Comparison of ENCODE assay signal across 1 cellular context in genomic region chr3:195269375-195270078, GRCh38.
TF ChIP-seq lines count a peak whose summit lies in the region.

No MANE protein-coding gene starts in this region.

TF ChIP-seq in K562, 482 proteins besides CTCF, POLR2A, EP300 and RAD21 (continued from another document and continues in another):
- 0 out of 2 replicates have a peak, but pooled peaks have one; percentile 59 for TF ChIP-seq RREB1 (CRISPR knock-in tag; IDR thresholded peaks at IDR 0.05)
- no peak for TF ChIP-seq KLF10 (CRISPR knock-in tag; IDR thresholded peaks at IDR 0.05)
- TF ChIP-seq HDAC2 (IDR thresholded peaks at IDR 0.05), result 0 out of 2 replicates have a peak, but pooled peaks have one; percentile 29
- TF ChIP-seq ZKSCAN3 (CRISPR knock-in tag; IDR thresholded peaks at IDR 0.05), result peak; percentile 94
- no peak for TF ChIP-seq MAFG (tag; conservative IDR thresholded peaks at IDR 0.05)
- no peak for TF ChIP-seq ZBTB40 (IDR thresholded peaks at IDR 0.05)
- 0 out of 2 replicates have a peak, but pooled peaks have one; percentile 41 for TF ChIP-seq ZBTB40 (CRISPR knock-in tag; IDR thresholded peaks at IDR 0.05)
- peak; percentile 90; the same call in 1 of the 2 replicates for TF ChIP-seq SPI1 (IDR thresholded peaks at IDR 0.05; ENCODE audit: borderline replicate concordance, low read depth, low read length)
- no peak for TF ChIP-seq ZNF12 (CRISPR knock-in tag; IDR thresholded peaks at IDR 0.05)
- no peak for TF ChIP-seq JUND (IDR thresholded peaks at IDR 0.05; ENCODE audit: borderline replicate concordance, low read depth, low read length)
- TF ChIP-seq JUND (tag; IDR thresholded peaks at IDR 0.05; ENCODE audit: borderline replicate concordance, low read depth, low read length), result peak; percentile 61; the same call in 1 of the 3 replicates
- no peak for TF ChIP-seq SAP30 (IDR thresholded peaks at IDR 0.05; ENCODE audit: borderline replicate concordance, insufficient read depth, low read depth, low read length, poor library complexity, severe bottlenecking)
- TF ChIP-seq RBM34 (IDR thresholded peaks at IDR 0.05; ENCODE audit: borderline replicate concordance, insufficient read depth, low read length), result no peak
- TF ChIP-seq E2F4 (CRISPR knock-in tag; IDR thresholded peaks at IDR 0.05; ENCODE audit: low read depth), result no peak
- TF ChIP-seq XRCC4 (IDR thresholded peaks at IDR 0.05; ENCODE audit: extremely low read depth, insufficient read depth, insufficient read length), result no peak
- 0 out of 2 replicates have a peak, but pooled peaks have one; percentile 19 for TF ChIP-seq TAL1 (IDR thresholded peaks at IDR 0.05)
- 0 out of 4 replicates have a peak, but pooled peaks of 1 of the 2 experiments have one; percentile 25 for TF ChIP-seq HDAC1 (IDR thresholded peaks at IDR 0.05)
- TF ChIP-seq TFAM (CRISPR knock-in tag; conservative IDR thresholded peaks at IDR 0.05), result no peak
- no peak; the same call in 1 of the 2 replicates for TF ChIP-seq TEAD4 (IDR thresholded peaks at IDR 0.05; ENCODE audit: low read length)
- no peak for TF ChIP-seq TEAD4 (CRISPR knock-in tag; IDR thresholded peaks at IDR 0.05; ENCODE audit: borderline replicate concordance)
- TF ChIP-seq AFF1 (IDR thresholded peaks at IDR 0.05; ENCODE audit: low read depth in 1 of 2, partially characterized antibody in 2 of 2), result peak in 1 of 2 experiments; percentile 49
- TF ChIP-seq SMARCE1 (IDR thresholded peaks at IDR 0.05), result peak; percentile 42; the same call in 1 of the 2 replicates
- peak; percentile 52; the same call in 1 of the 2 replicates for TF ChIP-seq MTA1 (IDR thresholded peaks at IDR 0.05; ENCODE audit: borderline replicate concordance)
- no peak for TF ChIP-seq ZNF707 (CRISPR knock-in tag; conservative IDR thresholded peaks at IDR 0.05)
- peak; percentile 54; the same call in 1 of the 2 replicates for TF ChIP-seq NBN (IDR thresholded peaks at IDR 0.05; ENCODE audit: low read depth)
- TF ChIP-seq YY1 (IDR thresholded peaks at IDR 0.05; ENCODE audit: borderline replicate concordance in 1 of 3, control insufficient read depth in 1 of 3, extremely low read depth in 1 of 3, insufficient read depth in 3 of 3, insufficient read length in 1 of 3, insufficient replicate concordance in 2 of 3, low read depth in 1 of 3, low read length in 2 of 3), result peak in 1 of 3 experiments; percentile 25
- peak; percentile 53; the same call in 1 of the 2 replicates for TF ChIP-seq ZNF644 (tag; IDR thresholded peaks at IDR 0.05; ENCODE audit: low read depth)
- no peak for TF ChIP-seq NFATC3 (IDR thresholded peaks at IDR 0.05)
- TF ChIP-seq STAG1 (CRISPR knock-in tag; IDR thresholded peaks at IDR 0.05; ENCODE audit: borderline replicate concordance), result no peak
- TF ChIP-seq MTA3 (IDR thresholded peaks at IDR 0.05; ENCODE audit: borderline replicate concordance), result peak; percentile 36; the same call in 1 of the 2 replicates
- peak; percentile 80 for TF ChIP-seq MEIS2 (IDR thresholded peaks at IDR 0.05; ENCODE audit: partially characterized antibody)
- TF ChIP-seq CBX5 (IDR thresholded peaks at IDR 0.05; ENCODE audit: borderline replicate concordance, low read depth), result no peak
- peak; percentile 73 for TF ChIP-seq NR2C1 (IDR thresholded peaks at IDR 0.05)
- peak; percentile 89 for TF ChIP-seq NR2C1 (tag; IDR thresholded peaks at IDR 0.05)
- peak in 1 of 2 experiments; percentile 36; a peak in 1 of 4 replicates for TF ChIP-seq TBL1XR1 (IDR thresholded peaks at IDR 0.05; ENCODE audit: low read length in 2 of 2)
